ENCODE assay signal across 1 cellular context in the genomic region with DNA sequence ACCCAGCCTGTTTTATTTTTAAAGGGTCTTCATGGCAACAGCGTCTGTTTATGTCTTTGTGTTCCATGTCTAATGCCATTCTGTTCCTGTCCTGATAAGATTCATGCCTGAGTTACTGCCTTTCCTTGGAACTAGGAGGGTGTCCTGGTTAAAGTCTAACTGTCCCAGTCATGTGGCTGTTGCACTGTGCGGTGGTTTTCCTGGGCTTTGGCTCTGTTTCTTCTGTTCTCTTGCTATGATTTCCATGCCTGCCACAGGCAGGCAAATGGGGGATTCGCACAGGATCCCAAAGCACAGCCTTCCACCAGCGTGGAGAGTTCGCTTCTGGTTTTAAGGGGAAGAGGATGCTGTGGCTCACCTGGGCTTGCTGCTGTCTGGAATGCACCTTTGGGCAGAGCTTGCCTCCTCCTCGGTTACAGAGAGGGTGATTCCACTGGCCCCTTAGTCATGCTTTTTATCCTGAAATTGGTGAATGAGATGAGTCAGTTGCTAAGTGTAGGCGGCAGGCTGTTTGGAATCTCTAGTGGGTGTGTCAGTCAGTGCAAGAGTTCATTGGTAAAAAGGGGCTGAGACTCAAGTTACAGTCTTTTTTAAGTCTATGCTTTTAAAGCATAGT.
TF ChIP-seq lines count a peak whose summit lies in the region.

No MANE protein-coding gene starts in this region.

TF ChIP-seq in K562, 482 proteins besides CTCF, POLR2A, EP300 and RAD21 (continued from another document and continues in another):
- TF ChIP-seq, protein P1, sequence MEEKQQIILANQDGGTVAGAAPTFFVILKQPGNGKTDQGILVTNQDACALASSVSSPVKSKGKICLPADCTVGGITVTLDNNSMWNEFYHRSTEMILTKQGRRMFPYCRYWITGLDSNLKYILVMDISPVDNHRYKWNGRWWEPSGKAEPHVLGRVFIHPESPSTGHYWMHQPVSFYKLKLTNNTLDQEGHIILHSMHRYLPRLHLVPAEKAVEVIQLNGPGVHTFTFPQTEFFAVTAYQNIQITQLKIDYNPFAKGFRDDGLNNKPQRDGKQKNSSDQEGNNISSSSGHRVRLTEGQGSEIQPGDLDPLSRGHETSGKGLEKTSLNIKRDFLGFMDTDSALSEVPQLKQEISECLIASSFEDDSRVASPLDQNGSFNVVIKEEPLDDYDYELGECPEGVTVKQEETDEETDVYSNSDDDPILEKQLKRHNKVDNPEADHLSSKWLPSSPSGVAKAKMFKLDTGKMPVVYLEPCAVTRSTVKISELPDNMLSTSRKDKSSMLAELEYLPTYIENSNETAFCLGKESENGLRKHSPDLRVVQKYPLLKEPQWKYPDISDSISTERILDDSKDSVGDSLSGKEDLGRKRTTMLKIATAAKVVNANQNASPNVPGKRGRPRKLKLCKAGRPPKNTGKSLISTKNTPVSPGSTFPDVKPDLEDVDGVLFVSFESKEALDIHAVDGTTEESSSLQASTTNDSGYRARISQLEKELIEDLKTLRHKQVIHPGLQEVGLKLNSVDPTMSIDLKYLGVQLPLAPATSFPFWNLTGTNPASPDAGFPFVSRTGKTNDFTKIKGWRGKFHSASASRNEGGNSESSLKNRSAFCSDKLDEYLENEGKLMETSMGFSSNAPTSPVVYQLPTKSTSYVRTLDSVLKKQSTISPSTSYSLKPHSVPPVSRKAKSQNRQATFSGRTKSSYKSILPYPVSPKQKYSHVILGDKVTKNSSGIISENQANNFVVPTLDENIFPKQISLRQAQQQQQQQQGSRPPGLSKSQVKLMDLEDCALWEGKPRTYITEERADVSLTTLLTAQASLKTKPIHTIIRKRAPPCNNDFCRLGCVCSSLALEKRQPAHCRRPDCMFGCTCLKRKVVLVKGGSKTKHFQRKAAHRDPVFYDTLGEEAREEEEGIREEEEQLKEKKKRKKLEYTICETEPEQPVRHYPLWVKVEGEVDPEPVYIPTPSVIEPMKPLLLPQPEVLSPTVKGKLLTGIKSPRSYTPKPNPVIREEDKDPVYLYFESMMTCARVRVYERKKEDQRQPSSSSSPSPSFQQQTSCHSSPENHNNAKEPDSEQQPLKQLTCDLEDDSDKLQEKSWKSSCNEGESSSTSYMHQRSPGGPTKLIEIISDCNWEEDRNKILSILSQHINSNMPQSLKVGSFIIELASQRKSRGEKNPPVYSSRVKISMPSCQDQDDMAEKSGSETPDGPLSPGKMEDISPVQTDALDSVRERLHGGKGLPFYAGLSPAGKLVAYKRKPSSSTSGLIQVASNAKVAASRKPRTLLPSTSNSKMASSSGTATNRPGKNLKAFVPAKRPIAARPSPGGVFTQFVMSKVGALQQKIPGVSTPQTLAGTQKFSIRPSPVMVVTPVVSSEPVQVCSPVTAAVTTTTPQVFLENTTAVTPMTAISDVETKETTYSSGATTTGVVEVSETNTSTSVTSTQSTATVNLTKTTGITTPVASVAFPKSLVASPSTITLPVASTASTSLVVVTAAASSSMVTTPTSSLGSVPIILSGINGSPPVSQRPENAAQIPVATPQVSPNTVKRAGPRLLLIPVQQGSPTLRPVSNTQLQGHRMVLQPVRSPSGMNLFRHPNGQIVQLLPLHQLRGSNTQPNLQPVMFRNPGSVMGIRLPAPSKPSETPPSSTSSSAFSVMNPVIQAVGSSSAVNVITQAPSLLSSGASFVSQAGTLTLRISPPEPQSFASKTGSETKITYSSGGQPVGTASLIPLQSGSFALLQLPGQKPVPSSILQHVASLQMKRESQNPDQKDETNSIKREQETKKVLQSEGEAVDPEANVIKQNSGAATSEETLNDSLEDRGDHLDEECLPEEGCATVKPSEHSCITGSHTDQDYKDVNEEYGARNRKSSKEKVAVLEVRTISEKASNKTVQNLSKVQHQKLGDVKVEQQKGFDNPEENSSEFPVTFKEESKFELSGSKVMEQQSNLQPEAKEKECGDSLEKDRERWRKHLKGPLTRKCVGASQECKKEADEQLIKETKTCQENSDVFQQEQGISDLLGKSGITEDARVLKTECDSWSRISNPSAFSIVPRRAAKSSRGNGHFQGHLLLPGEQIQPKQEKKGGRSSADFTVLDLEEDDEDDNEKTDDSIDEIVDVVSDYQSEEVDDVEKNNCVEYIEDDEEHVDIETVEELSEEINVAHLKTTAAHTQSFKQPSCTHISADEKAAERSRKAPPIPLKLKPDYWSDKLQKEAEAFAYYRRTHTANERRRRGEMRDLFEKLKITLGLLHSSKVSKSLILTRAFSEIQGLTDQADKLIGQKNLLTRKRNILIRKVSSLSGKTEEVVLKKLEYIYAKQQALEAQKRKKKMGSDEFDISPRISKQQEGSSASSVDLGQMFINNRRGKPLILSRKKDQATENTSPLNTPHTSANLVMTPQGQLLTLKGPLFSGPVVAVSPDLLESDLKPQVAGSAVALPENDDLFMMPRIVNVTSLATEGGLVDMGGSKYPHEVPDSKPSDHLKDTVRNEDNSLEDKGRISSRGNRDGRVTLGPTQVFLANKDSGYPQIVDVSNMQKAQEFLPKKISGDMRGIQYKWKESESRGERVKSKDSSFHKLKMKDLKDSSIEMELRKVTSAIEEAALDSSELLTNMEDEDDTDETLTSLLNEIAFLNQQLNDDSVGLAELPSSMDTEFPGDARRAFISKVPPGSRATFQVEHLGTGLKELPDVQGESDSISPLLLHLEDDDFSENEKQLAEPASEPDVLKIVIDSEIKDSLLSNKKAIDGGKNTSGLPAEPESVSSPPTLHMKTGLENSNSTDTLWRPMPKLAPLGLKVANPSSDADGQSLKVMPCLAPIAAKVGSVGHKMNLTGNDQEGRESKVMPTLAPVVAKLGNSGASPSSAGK (IDR thresholded peaks at IDR 0.05) = no peak
- TF ChIP-seq, protein P2, sequence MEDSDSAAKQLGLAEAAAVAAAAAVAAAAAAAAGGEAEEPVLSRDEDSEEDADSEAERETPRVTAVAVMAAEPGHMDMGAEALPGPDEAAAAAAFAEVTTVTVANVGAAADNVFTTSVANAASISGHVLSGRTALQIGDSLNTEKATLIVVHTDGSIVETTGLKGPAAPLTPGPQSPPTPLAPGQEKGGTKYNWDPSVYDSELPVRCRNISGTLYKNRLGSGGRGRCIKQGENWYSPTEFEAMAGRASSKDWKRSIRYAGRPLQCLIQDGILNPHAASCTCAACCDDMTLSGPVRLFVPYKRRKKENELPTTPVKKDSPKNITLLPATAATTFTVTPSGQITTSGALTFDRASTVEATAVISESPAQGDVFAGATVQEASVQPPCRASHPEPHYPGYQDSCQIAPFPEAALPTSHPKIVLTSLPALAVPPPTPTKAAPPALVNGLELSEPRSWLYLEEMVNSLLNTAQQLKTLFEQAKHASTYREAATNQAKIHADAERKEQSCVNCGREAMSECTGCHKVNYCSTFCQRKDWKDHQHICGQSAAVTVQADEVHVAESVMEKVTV (CRISPR knock-in tag; IDR thresholded peaks at IDR 0.05) = 0 out of 2 replicates have a peak, but pooled peaks have one; percentile 9
- TF ChIP-seq NFATC3 (IDR thresholded peaks at IDR 0.05) = no peak
- TF ChIP-seq GATAD2B (IDR thresholded peaks at IDR 0.05; ENCODE audit: borderline replicate concordance) = no peak
- no peak for TF ChIP-seq MCM3 (IDR thresholded peaks at IDR 0.05)
- no peak for TF ChIP-seq RAD51 (IDR thresholded peaks at IDR 0.05; ENCODE audit: borderline replicate concordance, low read depth)
- no peak for TF ChIP-seq ZNF644 (tag; IDR thresholded peaks at IDR 0.05; ENCODE audit: low read depth)
- TF ChIP-seq MEIS2 (IDR thresholded peaks at IDR 0.05; ENCODE audit: partially characterized antibody) = peak; percentile 54
- TF ChIP-seq FOXA1 (IDR thresholded peaks at IDR 0.05; ENCODE audit: borderline replicate concordance) = no peak
- no peak for TF ChIP-seq PTRF (tag; IDR thresholded peaks at IDR 0.05)
- TF ChIP-seq RBM14 (IDR thresholded peaks at IDR 0.05; ENCODE audit: borderline replicate concordance, insufficient read depth, low read depth, low read length) = no peak
- no peak for TF ChIP-seq NFIX (CRISPR knock-in tag; IDR thresholded peaks at IDR 0.05; ENCODE audit: low read depth)
- TF ChIP-seq, protein P3, sequence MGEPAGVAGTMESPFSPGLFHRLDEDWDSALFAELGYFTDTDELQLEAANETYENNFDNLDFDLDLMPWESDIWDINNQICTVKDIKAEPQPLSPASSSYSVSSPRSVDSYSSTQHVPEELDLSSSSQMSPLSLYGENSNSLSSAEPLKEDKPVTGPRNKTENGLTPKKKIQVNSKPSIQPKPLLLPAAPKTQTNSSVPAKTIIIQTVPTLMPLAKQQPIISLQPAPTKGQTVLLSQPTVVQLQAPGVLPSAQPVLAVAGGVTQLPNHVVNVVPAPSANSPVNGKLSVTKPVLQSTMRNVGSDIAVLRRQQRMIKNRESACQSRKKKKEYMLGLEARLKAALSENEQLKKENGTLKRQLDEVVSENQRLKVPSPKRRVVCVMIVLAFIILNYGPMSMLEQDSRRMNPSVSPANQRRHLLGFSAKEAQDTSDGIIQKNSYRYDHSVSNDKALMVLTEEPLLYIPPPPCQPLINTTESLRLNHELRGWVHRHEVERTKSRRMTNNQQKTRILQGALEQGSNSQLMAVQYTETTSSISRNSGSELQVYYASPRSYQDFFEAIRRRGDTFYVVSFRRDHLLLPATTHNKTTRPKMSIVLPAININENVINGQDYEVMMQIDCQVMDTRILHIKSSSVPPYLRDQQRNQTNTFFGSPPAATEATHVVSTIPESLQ (CRISPR knock-in tag; IDR thresholded peaks at IDR 0.05) = no peak
- no peak for TF ChIP-seq ZNF3 (CRISPR knock-in tag; IDR thresholded peaks at IDR 0.05)
- no peak for TF ChIP-seq MEF2A (IDR thresholded peaks at IDR 0.05; ENCODE audit: control insufficient read depth, low read depth, low read length)
- TF ChIP-seq TSC22D4 (tag; IDR thresholded peaks at IDR 0.05) = no peak
- TF ChIP-seq XRCC3 (IDR thresholded peaks at IDR 0.05) = no peak
- TF ChIP-seq, protein P4, sequence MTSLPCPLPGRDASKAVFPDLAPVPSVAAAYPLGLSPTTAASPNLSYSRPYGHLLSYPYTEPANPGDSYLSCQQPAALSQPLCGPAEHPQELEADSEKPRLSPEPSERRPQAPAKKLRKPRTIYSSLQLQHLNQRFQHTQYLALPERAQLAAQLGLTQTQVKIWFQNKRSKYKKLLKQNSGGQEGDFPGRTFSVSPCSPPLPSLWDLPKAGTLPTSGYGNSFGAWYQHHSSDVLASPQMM (CRISPR knock-in tag; IDR thresholded peaks at IDR 0.05) = no peak
- no peak for TF ChIP-seq ZNF253 (CRISPR knock-in tag; conservative IDR thresholded peaks at IDR 0.05)
- TF ChIP-seq ZBTB8A (IDR thresholded peaks at IDR 0.05; ENCODE audit: partially characterized antibody) = no peak
- TF ChIP-seq HDAC1 (IDR thresholded peaks at IDR 0.05) = peak in 1 of 2 experiments; percentile 63; a peak in 1 of 4 replicates
- no peak for TF ChIP-seq FUS (optimal IDR thresholded peaks at IDR 0.05; ENCODE audit: low read depth, low read length)
- TF ChIP-seq CCAR2 (IDR thresholded peaks at IDR 0.05; ENCODE audit: low read depth, low read length) = no peak
- TF ChIP-seq KDM5B (IDR thresholded peaks at IDR 0.05; ENCODE audit: insufficient replicate concordance, low read depth, low read length) = no peak
- TF ChIP-seq, protein P5, sequence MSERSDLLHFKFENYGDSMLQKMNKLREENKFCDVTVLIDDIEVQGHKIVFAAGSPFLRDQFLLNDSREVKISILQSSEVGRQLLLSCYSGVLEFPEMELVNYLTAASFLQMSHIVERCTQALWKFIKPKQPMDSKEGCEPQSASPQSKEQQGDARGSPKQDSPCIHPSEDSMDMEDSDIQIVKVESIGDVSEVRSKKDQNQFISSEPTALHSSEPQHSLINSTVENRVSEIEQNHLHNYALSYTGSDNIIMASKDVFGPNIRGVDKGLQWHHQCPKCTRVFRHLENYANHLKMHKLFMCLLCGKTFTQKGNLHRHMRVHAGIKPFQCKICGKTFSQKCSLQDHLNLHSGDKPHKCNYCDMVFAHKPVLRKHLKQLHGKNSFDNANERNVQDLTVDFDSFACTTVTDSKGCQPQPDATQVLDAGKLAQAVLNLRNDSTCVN (CRISPR knock-in tag; IDR thresholded peaks at IDR 0.05) = no peak
- no peak for TF ChIP-seq SMAD2 (IDR thresholded peaks at IDR 0.05; ENCODE audit: low read depth, low read length)
- peak; percentile 90 for TF ChIP-seq JUND (IDR thresholded peaks at IDR 0.05; ENCODE audit: borderline replicate concordance, low read depth, low read length)
- peak; percentile 84; the same call in 2 of the 3 replicates for TF ChIP-seq JUND (tag; IDR thresholded peaks at IDR 0.05; ENCODE audit: borderline replicate concordance, low read depth, low read length)
- TF ChIP-seq KLF10 (CRISPR knock-in tag; IDR thresholded peaks at IDR 0.05) = no peak
- TF ChIP-seq XRCC4 (IDR thresholded peaks at IDR 0.05; ENCODE audit: extremely low read depth, insufficient read depth, insufficient read length) = no peak
- TF ChIP-seq E2F3 (CRISPR knock-in tag; IDR thresholded peaks at IDR 0.05) = no peak
- no peak for TF ChIP-seq CCNT2 (IDR thresholded peaks at IDR 0.05; ENCODE audit: borderline replicate concordance, extremely low read depth, insufficient read length, low read depth, low read length)
- TF ChIP-seq, protein P6, sequence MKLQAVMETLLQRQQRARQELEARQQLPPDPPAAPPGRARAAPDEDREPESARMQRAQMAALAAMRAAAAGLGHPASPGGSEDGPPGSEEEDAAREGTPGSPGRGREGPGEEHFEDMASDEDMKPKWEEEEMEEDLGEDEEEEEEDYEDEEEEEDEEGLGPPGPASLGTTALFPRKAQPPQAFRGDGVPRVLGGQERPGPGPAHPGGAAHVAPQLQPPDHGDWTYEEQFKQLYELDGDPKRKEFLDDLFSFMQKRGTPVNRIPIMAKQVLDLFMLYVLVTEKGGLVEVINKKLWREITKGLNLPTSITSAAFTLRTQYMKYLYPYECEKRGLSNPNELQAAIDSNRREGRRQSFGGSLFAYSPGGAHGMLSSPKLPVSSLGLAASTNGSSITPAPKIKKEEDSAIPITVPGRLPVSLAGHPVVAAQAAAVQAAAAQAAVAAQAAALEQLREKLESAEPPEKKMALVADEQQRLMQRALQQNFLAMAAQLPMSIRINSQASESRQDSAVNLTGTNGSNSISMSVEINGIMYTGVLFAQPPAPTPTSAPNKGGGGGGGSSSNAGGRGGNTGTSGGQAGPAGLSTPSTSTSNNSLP (IDR thresholded peaks at IDR 0.05; ENCODE audit: borderline replicate concordance, low read depth, low read length) = no peak
- TF ChIP-seq ZNF584 (CRISPR knock-in tag; IDR thresholded peaks at IDR 0.05; ENCODE audit: low read depth) = no peak
- no peak for TF ChIP-seq SMAD1 (IDR thresholded peaks at IDR 0.05; ENCODE audit: low read depth, low read length, partially characterized antibody)
- no peak for TF ChIP-seq ZNF143 (CRISPR knock-in tag; IDR thresholded peaks at IDR 0.05)
- TF ChIP-seq ZNF24 (IDR thresholded peaks at IDR 0.05) = no peak
- TF ChIP-seq ZNF212 (CRISPR knock-in tag; IDR thresholded peaks at IDR 0.05) = no peak
- TF ChIP-seq, protein P7, sequence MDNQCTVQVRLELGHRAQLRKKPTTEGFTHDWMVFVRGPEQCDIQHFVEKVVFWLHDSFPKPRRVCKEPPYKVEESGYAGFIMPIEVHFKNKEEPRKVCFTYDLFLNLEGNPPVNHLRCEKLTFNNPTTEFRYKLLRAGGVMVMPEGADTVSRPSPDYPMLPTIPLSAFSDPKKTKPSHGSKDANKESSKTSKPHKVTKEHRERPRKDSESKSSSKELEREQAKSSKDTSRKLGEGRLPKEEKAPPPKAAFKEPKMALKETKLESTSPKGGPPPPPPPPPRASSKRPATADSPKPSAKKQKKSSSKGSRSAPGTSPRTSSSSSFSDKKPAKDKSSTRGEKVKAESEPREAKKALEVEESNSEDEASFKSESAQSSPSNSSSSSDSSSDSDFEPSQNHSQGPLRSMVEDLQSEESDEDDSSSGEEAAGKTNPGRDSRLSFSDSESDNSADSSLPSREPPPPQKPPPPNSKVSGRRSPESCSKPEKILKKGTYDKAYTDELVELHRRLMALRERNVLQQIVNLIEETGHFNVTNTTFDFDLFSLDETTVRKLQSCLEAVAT (IDR thresholded peaks at IDR 0.05) = no peak
- no peak for TF ChIP-seq ZC3H4 (CRISPR knock-in tag; IDR thresholded peaks at IDR 0.05; ENCODE audit: borderline replicate concordance)
- TF ChIP-seq MYC (IDR thresholded peaks at IDR 0.05; ENCODE audit: low read depth, low read length) = no peak
- no peak for TF ChIP-seq MYC (CRISPR knock-in tag; IDR thresholded peaks at IDR 0.05; ENCODE audit: borderline replicate concordance, low read depth)
- no peak for TF ChIP-seq ZNF57 (CRISPR knock-in tag; IDR thresholded peaks at IDR 0.05)
